Comparison of ENCODE assay signal across 2 cellular contexts in the genomic region with DNA sequence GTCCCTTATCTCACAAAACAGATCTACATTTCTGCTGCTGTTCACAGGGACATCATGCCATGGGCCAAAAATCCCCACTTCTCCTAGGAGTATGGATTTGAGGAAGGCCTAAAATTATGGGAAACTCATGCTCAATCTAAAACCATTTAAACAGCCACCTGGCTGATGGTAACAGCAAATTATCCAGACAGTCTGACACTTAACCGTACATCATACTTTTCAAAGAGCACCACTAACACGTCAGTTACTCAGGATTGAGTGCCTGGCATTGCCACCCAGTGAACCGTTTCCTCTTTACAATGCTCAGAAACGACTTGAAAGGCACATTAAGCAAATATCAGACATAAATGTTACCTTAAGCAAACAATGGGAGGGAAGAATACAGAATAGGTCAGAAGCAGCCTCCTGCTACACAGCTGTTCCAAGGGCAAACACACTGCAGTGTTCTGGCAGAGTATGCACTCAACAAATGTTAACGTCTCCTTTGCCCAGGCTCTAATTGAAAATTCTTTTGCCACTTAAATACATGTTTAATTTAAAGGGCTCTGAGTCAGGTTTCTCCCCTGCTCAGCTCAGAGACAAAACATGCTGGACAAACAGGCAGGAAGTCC.
TF ChIP-seq lines count a peak whose summit lies in the region.

No MANE protein-coding gene starts in this region.

TF ChIP-seq in SK-N-SH, 30 proteins besides CTCF, POLR2A, EP300 and RAD21 (continued from another document):
- no peak for TF ChIP-seq USF1 (IDR thresholded peaks at IDR 0.05; ENCODE audit: borderline replicate concordance, low read depth)
- TF ChIP-seq RXRA (IDR thresholded peaks at IDR 0.05; ENCODE audit: borderline replicate concordance, low read depth), result no peak
- TF ChIP-seq YY1 (IDR thresholded peaks at IDR 0.05; ENCODE audit: low read depth), result no peak
- no peak for TF ChIP-seq FOXM1 (IDR thresholded peaks at IDR 0.05; ENCODE audit: low read depth)
- TF ChIP-seq, protein P1, sequence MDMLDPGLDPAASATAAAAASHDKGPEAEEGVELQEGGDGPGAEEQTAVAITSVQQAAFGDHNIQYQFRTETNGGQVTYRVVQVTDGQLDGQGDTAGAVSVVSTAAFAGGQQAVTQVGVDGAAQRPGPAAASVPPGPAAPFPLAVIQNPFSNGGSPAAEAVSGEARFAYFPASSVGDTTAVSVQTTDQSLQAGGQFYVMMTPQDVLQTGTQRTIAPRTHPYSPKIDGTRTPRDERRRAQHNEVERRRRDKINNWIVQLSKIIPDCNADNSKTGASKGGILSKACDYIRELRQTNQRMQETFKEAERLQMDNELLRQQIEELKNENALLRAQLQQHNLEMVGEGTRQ (IDR thresholded peaks at IDR 0.05; ENCODE audit: borderline replicate concordance, low read depth, low read length), result no peak
- TF ChIP-seq, protein P2, sequence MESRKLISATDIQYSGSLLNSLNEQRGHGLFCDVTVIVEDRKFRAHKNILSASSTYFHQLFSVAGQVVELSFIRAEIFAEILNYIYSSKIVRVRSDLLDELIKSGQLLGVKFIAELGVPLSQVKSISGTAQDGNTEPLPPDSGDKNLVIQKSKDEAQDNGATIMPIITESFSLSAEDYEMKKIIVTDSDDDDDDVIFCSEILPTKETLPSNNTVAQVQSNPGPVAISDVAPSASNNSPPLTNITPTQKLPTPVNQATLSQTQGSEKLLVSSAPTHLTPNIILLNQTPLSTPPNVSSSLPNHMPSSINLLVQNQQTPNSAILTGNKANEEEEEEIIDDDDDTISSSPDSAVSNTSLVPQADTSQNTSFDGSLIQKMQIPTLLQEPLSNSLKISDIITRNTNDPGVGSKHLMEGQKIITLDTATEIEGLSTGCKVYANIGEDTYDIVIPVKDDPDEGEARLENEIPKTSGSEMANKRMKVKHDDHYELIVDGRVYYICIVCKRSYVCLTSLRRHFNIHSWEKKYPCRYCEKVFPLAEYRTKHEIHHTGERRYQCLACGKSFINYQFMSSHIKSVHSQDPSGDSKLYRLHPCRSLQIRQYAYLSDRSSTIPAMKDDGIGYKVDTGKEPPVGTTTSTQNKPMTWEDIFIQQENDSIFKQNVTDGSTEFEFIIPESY (IDR thresholded peaks at IDR 0.05; ENCODE audit: borderline replicate concordance, low read depth), result no peak
- TF ChIP-seq SIN3A (IDR thresholded peaks at IDR 0.05; ENCODE audit: borderline replicate concordance, low read depth, low read length), result no peak
- TF ChIP-seq TEAD4 (IDR thresholded peaks at IDR 0.05; ENCODE audit: borderline replicate concordance, insufficient read depth), result no peak
- no peak for TF ChIP-seq CHD2 (IDR thresholded peaks at IDR 0.05; ENCODE audit: low read length, partially characterized antibody)
- no peak; the same call in 1 of the 2 replicates for TF ChIP-seq GATA2 (CRISPR knock-in tag; IDR thresholded peaks at IDR 0.05)
- TF ChIP-seq FOSL2 (IDR thresholded peaks at IDR 0.05; ENCODE audit: borderline replicate concordance, low read depth), result no peak
- no peak for TF ChIP-seq POLR2AphosphoS5 (IDR thresholded peaks at IDR 0.05; ENCODE audit: low read depth, low read length)

TF ChIP-seq in SK-N-SH treated with all-trans-retinoic acid at 6 μM for 48 hours, 23 proteins besides CTCF, POLR2A, EP300 and RAD21 (continued from another document):
- no peak for TF ChIP-seq ZC3H10 (CRISPR knock-in tag; IDR thresholded peaks at IDR 0.05)
- no peak for TF ChIP-seq BACH2 (CRISPR knock-in tag; IDR thresholded peaks at IDR 0.05; ENCODE audit: borderline replicate concordance)
- no peak for TF ChIP-seq SNAI2 (CRISPR knock-in tag; IDR thresholded peaks at IDR 0.05)
- no peak for TF ChIP-seq RARB (CRISPR knock-in tag; IDR thresholded peaks at IDR 0.05)
